Comparison of ENCODE assay signal across 1 cellular context in genomic region chr6:18265099-18265372, GRCh38.
TF ChIP-seq lines count a peak whose summit lies in the region.

No MANE protein-coding gene starts in this region.

TF ChIP-seq in HepG2, 621 proteins besides CTCF, POLR2A, EP300 and RAD21 (continued from another document):
- 0 out of 2 replicates have a peak, but pooled peaks have one; percentile 8 for TF ChIP-seq ZNF614 (CRISPR knock-in tag; IDR thresholded peaks at IDR 0.05; ENCODE audit: borderline replicate concordance)
- TF ChIP-seq ZFP82 (CRISPR knock-in tag; IDR thresholded peaks at IDR 0.05; ENCODE audit: borderline replicate concordance): 0 out of 2 replicates have a peak, but pooled peaks have one; percentile 2
- 0 out of 2 replicates have a peak, but pooled peaks have one; percentile 2 for TF ChIP-seq SAP130 (CRISPR knock-in tag; IDR thresholded peaks at IDR 0.05; ENCODE audit: low read depth)
- TF ChIP-seq ZNF3 (CRISPR knock-in tag; IDR thresholded peaks at IDR 0.05): no peak
- TF ChIP-seq ZSCAN9 (CRISPR knock-in tag; IDR thresholded peaks at IDR 0.05; ENCODE audit: borderline replicate concordance): 0 out of 2 replicates have a peak, but pooled peaks have one; percentile 10
- no peak for TF ChIP-seq ZNF574 (CRISPR knock-in tag; IDR thresholded peaks at IDR 0.05)
